2 cellular contexts compared by ENCODE assay signal in the genomic region with DNA sequence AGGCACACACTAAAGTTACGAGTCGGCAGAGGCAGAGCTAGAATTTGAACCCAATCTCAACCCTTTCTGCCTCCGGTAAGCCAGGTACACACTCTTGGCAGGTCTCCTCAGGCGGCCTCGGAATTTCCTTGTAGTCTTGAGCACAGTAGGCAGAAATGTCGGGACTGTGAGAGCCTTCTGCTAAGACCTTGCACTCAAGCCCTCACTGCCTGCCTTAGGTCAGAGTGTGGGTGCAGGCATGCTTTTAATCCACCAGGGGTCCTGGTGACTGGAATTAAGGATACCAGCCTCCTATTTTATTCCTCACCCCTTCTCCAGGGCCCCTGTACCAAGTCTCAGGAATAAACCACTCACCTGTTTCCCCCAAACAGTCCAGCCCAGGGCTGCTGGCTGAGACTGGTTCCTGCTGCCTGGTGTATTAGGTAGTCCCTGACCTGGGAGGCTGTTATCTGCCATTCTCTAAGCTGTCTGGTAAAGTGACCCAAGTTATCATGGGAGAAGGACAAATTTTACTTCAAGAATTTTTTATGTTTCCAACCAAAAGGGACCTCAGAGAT.
TF ChIP-seq lines count a peak whose summit lies in the region.

No MANE protein-coding gene starts in this region.

TF ChIP-seq in IMR-90, 13 proteins besides CTCF, POLR2A, EP300 and RAD21:
- TF ChIP-seq SMC3 (IDR thresholded peaks at IDR 0.05; ENCODE audit: low read depth, low read length) (peak; percentile 50), CEBPB (IDR thresholded peaks at IDR 0.05; ENCODE audit: low read depth, low read length) (no peak), MAFK (IDR thresholded peaks at IDR 0.05; ENCODE audit: low read depth, low read length) (no peak)

TF ChIP-seq in GM12878, 131 proteins besides CTCF, POLR2A, EP300 and RAD21:
- TF ChIP-seq YY1 (IDR thresholded peaks at IDR 0.05; ENCODE audit: low read depth, low read length) = 0 out of 2 replicates have a peak, but pooled peaks have one; percentile 43
- TF ChIP-seq MXI1 (IDR thresholded peaks at IDR 0.05; ENCODE audit: low read depth, low read length) = no peak; the same call in 1 of the 2 replicates
- peak; percentile 14; the same call in 1 of the 2 replicates for TF ChIP-seq HCFC1 (IDR thresholded peaks at IDR 0.05; ENCODE audit: low read length)
- TF ChIP-seq PAX5 (IDR thresholded peaks at IDR 0.05; ENCODE audit: borderline replicate concordance, low read depth, low read length) = no peak
- TF ChIP-seq TCF7 (IDR thresholded peaks at IDR 0.05; ENCODE audit: borderline replicate concordance) = no peak
- TF ChIP-seq CHD2 (IDR thresholded peaks at IDR 0.05; ENCODE audit: borderline replicate concordance, low read depth, low read length) = no peak
- no peak for TF ChIP-seq ZZZ3 (IDR thresholded peaks at IDR 0.05; ENCODE audit: control insufficient read depth, insufficient read length, low read depth)
- TF ChIP-seq EED (IDR thresholded peaks at IDR 0.05; ENCODE audit: low read depth) = 0 out of 2 replicates have a peak, but pooled peaks have one; percentile 22
- TF ChIP-seq, protein P1, sequence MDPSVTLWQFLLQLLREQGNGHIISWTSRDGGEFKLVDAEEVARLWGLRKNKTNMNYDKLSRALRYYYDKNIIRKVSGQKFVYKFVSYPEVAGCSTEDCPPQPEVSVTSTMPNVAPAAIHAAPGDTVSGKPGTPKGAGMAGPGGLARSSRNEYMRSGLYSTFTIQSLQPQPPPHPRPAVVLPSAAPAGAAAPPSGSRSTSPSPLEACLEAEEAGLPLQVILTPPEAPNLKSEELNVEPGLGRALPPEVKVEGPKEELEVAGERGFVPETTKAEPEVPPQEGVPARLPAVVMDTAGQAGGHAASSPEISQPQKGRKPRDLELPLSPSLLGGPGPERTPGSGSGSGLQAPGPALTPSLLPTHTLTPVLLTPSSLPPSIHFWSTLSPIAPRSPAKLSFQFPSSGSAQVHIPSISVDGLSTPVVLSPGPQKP (IDR thresholded peaks at IDR 0.05; ENCODE audit: low read depth, low read length) = no peak
- peak; percentile 35; the same call in 1 of the 2 replicates for TF ChIP-seq SMARCA5 (IDR thresholded peaks at IDR 0.05)
- TF ChIP-seq SRF (IDR thresholded peaks at IDR 0.05; ENCODE audit: low read depth in 2 of 2, low read length in 2 of 2) = no peak
- no peak for TF ChIP-seq TBL1XR1 (IDR thresholded peaks at IDR 0.05; ENCODE audit: low read depth, low read length)
- no peak for TF ChIP-seq ETV6 (conservative IDR thresholded peaks at IDR 0.05 in 1 of 2, IDR thresholded peaks at IDR 0.05 in 1 of 2; ENCODE audit: borderline replicate concordance in 1 of 2, low read depth in 1 of 2)
- TF ChIP-seq RELA (IDR thresholded peaks at IDR 0.05; ENCODE audit: borderline replicate concordance, partially characterized antibody) = no peak
- TF ChIP-seq SMC3 (IDR thresholded peaks at IDR 0.05; ENCODE audit: borderline replicate concordance, low read length) = peak; percentile 41; the same call in 1 of the 2 replicates
